Comparison of ENCODE assay signal across 19 cellular contexts in genomic region chr12:128727461-128727860, GRCh38.
A peak's percentile ranks its signal among the peaks of the same experiment; 100 is the strongest.
DNase-seq lines count a peak whose midpoint lies in the region; TF ChIP-seq lines count a peak whose summit lies in the region.
"Had no signal": no experiment of that assay in that cellular context is flagged by ENCODE, and none has a peak within 500 bp of the region (broad histone marks: within the 10 kb centered on the region; RNA-seq: fewer than 3 reads in every experiment).

No MANE protein-coding gene starts in this region.

- H3K9ac ChIP-seq in Loucy (ENCODE audit: low read depth, low read length, poor library complexity, severe bottlenecking), result no peak overlapping the region

- H4K20me1 ChIP-seq in Loucy (ENCODE audit: insufficient read depth, low read length, poor library complexity, severe bottlenecking), result no peaks in the 10 kb centered on the region

- no peaks in the 10 kb centered on the region for H3F3A ChIP-seq in Loucy (ENCODE audit: low read depth)

- peaks cover 33% of the 10 kb centered on the region for H3K4me1 ChIP-seq in Loucy (ENCODE audit: insufficient read depth, low read length, poor library complexity, severe bottlenecking)

- H3K4me3 ChIP-seq in Loucy (ENCODE audit: low read length, poor library complexity, severe bottlenecking) (no peak overlapping the region), epithelial cell of proximal tubule (ENCODE audit: low read depth, low read length) (no peak overlapping the region)
- H3K4me3 ChIP-seq: skin epidermis had no signal

- H3K27me3 ChIP-seq in Loucy (ENCODE audit: insufficient read depth, low read length, poor library complexity, severe bottlenecking), result no peaks in the 10 kb centered on the region

- H2AFZ ChIP-seq in Loucy (ENCODE audit: low read length), result no peak overlapping the region

- H3K36me3 ChIP-seq in Loucy (ENCODE audit: insufficient read depth, low read length), result no peaks in the 10 kb centered on the region

- H3K4me2 ChIP-seq in Loucy (ENCODE audit: low read depth, low read length, poor library complexity, severe bottlenecking), result peak overlapping the region; percentile 6

- H3K79me2 ChIP-seq in Loucy (ENCODE audit: insufficient read depth, low read length), result no peaks in the 10 kb centered on the region

- no peaks in the 10 kb centered on the region for H3K9me2 ChIP-seq in Loucy (replicated peaks; ENCODE audit: low read depth, low read length)

- no peaks in the 10 kb centered on the region for H3K9me3 ChIP-seq in Loucy (ENCODE audit: insufficient read depth, low read depth, low read length)

- in situ Hi-C loops in Caki2 (cut with HindIII; ENCODE audit: low pct_unique_long_range_greater_than_20kb, low sequenced_read_pairs), result loop anchor here (5.0 kb wide), 1 partner anchor 70 kb away; no protein-coding TSS in a partner anchor

- TF ChIP-seq CTCF in Loucy (conservative IDR thresholded peaks at IDR 0.05; ENCODE audit: low read length) (no peak), epithelial cell of proximal tubule (conservative IDR thresholded peaks at IDR 0.05; ENCODE audit: low read depth, low read length) (no peak)

- DNase-seq in Caki2 (ENCODE audit: low read depth) (peak; percentile 86), epithelial cell of proximal tubule (ENCODE audit: low read depth) (peak; percentile 72), renal cortical epithelial cell (ENCODE audit: low read depth) (peak; percentile 64), islet precursor cell (no peak), NCI-H524 treated with DMSO at 0.1 percent for 48 hours (lab: John Stamatoyannopoulos, UW) (no peak), OCI-M1 (lab: John Stamatoyannopoulos, UW) (no peak)
- no peak for DNase-seq in activated effector memory CD4-positive, alpha-beta T cell treated with Interleukin-2 at 50 U/mL for 16 hours
- DNase-seq: activated CD4-positive, alpha-beta T cell treated with anti-CD3 and anti-CD28 coated beads, Interleukin-2, amount 50 U/mL, for 4 hours; activated CD4-positive, CD25-positive, alpha-beta regulatory T cell; activated naive CD4-positive, alpha-beta T cell treated with anti-CD3 and anti-CD28 coated beads, Interleukin-2, amount 50 U/mL, for 16 hours; amniotic stem cell; hypothalamus; left ventricle myocardium superior; NCI-H2171; NCI-H510A treated with DMSO at 0.1 percent for 48 hours; stimulated activated CD4-positive, alpha-beta T cell treated with anti-CD3 and anti-CD28 coated beads, Interleukin-2, amount 100 ng/mL, for 24 hours; trophoblast cell had no signal

Comparison
In these comparisons a context has a peak if more than half of its experiments do, and no peak if none do; other contexts are left out.
1. DNase-seq: peak in Caki2 (single experiment), epithelial cell of proximal tubule (single experiment) and renal cortical epithelial cell (single experiment); none in activated effector memory CD4-positive, alpha-beta T cell treated with Interleukin-2 at 50 U/mL for 16 hours (single experiment), islet precursor cell (single experiment), NCI-H524 treated with DMSO at 0.1 percent for 48 hours (single experiment) and OCI-M1 (single experiment).